ENCODE assay signal across 14 cellular contexts in the genomic region with DNA sequence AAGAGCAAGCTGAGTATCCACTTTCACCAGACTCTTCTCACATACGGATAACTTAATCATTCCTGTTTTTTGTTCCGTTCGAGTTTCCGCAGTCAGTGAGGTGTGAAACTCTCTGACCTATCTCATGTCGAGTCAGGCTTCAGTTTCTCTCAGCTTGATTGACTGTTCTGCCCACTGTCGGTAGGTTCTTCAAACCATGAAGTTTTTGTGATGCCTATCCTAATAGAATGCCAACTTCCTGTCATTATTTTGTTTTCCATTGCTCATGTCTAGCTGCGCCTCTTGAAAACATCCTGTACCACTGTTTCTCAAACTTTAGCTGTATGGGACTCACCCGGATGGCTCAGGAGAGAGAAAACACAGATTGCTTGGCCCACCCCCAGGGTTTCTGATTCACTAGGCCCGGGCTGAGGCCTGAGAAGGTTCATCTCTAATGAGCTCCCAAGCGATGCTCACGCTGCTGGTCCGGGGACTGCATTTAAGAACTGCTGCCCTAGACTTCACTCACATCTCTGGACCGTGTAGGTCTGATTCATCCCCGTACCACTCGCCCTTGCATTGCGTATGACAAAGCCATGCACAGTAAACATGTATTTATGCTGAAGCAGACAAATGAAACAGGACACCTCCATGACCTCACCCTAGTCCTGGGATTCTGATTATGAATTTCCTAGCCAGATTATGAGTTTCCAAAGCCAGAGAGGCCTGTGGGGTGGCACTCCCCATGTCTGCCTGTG.
"Had no signal": no experiment of that assay in that cellular context is flagged by ENCODE, and none has a peak within 500 bp of the region (broad histone marks: within the 10 kb centered on the region; RNA-seq: fewer than 3 reads in every experiment).

No MANE protein-coding gene starts in this region.

- DNase-seq: activated CD4-positive, alpha-beta T cell treated with anti-CD3 and anti-CD28 coated beads, Interleukin-2, amount 50 U/mL, for 48 hours; activated CD4-positive, CD25-positive, alpha-beta regulatory T cell treated with anti-CD3 and anti-CD28 coated beads, Interleukin-2, amount 50 U/mL, for 72 hours; activated naive CD4-positive, alpha-beta T cell treated with Interleukin-2 at 50 U/mL for 16 hours; aorta; cerebellar nuclear complex; effector CD8-positive, alpha-beta T cell; foreskin melanocyte; heart left ventricle; immature natural killer cell; left cardiac atrium; stimulated activated CD4-positive, alpha-beta T cell treated with anti-CD3 and anti-CD28 coated beads, Interleukin-12 subunit alpha, Interleukin-12 subunit beta, amount 100 ng/mL, for 4 hours; stimulated activated naive B cell treated with anti-CD40 and anti-IgM and Interleukin-4, amounts not matched to agents 10 μg/mL and 1 μg/mL and 100 μg/mL, for 72 hours; T1000; thyroid gland had no signal
